16 cellular contexts compared by ENCODE assay signal in the genomic region with DNA sequence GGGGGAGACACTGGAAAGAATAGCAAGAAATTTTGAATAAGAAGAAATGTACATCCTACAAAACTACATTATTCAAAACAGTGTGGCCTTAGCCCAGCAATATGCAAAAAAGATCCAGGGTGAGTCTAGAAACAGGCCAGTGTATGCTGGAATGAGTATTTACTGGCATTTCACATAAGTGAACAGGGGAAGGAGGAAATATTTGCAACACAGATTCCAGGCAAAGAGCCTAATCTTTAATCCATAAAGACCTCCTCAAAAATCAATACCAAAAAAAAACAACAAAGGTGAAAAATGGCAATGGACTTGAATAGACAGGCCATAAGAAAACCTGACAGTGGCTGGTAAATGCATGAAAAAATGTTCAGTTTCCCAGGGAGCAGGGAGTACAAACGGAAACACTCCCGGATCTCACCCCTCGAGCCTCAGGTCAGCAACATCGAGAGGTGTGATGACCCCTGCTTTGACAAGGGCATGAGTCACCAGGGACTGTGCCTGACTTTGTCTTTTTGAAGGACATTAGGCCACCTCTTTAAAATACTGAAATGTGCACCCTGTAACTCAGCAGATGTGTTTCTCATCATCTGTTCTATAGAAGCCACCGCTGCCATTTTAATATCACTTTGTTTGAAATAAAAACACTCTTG. TPM values are rescaled to one million over a fixed set of nuclear protein-coding genes. Genes with fewer than 3 reads are reported as not detected.
DNase-seq lines count a peak whose midpoint lies in the region; ATAC-seq, FAIRE-seq and TF ChIP-seq lines count a peak whose summit lies in the region.
"Had no signal": no experiment of that assay in that cellular context is flagged by ENCODE, and none has a peak within 500 bp of the region (broad histone marks: within the 10 kb centered on the region; RNA-seq: fewer than 3 reads in every experiment).

No MANE protein-coding gene starts in this region.

- 54 to 66% (median 59%) methylated on average over 5 of the region's 5 CpGs for WGBS in adrenal gland, 4 donors
- WGBS in endodermal cell (ENCODE audit: insufficient coverage in 1 of 2, insufficient read length in 1 of 2), 2 experiments: 66 to 72% methylated on average over 5 of the region's 5 CpGs
- WGBS in liver: 50% methylated on average over 5 of the region's 5 CpGs
- WGBS in testis, 2 donors: 71 to 83% methylated on average over 5 of the region's 5 CpGs

- H3K4me1 ChIP-seq in adrenal gland (replicated peaks in 1 of 2) (no peaks in the 10 kb centered on the region), endodermal cell (ENCODE audit: control insufficient read depth, insufficient read depth, low read length) (no peaks in the 10 kb centered on the region), liver (ENCODE audit: control insufficient read depth in 4 of 4, insufficient read depth in 4 of 4, low read length in 3 of 4) (peaks cover 0 to 4% (median 1%) of the 10 kb centered on the region in 4 donors), testis (no peaks in the 10 kb centered on the region)

- peaks cover 24% of the 10 kb centered on the region for H3K27me3 Mint-ChIP-seq in endodermal cell (ENCODE audit: insufficient read depth)
- H3K27me3 Mint-ChIP-seq: B cell had no signal

- peaks cover 63% of the 10 kb centered on the region for H3K9me3 Mint-ChIP-seq in endodermal cell

- H3K4me3 Mint-ChIP-seq in endodermal cell: no peak overlapping the region
- H3K4me3 Mint-ChIP-seq: B cell; CD4-positive, alpha-beta T cell had no signal

- TF ChIP-seq POLR2A in adrenal gland (IDR thresholded peaks at IDR 0.05): no peak
- TF ChIP-seq POLR2A in testis (IDR thresholded peaks at IDR 0.05): no peak

- H3K27ac Mint-ChIP-seq in endodermal cell: no peak overlapping the region
- H3K27ac Mint-ChIP-seq: B cell; CD4-positive, alpha-beta T cell had no signal

- H3K4me3 ChIP-seq in adrenal gland (no peak overlapping the region), endodermal cell (ENCODE audit: low read length) (no peak overlapping the region), liver (ENCODE audit: low read depth in 1 of 3, low read length in 3 of 3) (no peak overlapping the region), testis (no peak overlapping the region)
- H3K4me3 ChIP-seq: GM12878 had no signal

- intact Hi-C loops in adrenal gland (cut with DNase I): no loop called here
- intact Hi-C loops in testis (cut with DNase I; ENCODE audit: low total_unique reads): no loop called here

- FAIRE-seq in HTR-8/SVneo (lab: Jason Lieb, UNC): no peak
- FAIRE-seq: GM12878, GM18507, H54 had no signal

- TF ChIP-seq CTCF in adrenal gland (IDR thresholded peaks at IDR 0.05): no peak
- no peak for TF ChIP-seq CTCF in endodermal cell (conservative IDR thresholded peaks at IDR 0.05)
- TF ChIP-seq CTCF in liver (IDR thresholded peaks at IDR 0.05; ENCODE audit: low read depth, low read length, missing input control): no peak
- TF ChIP-seq CTCF in testis (IDR thresholded peaks at IDR 0.05): no peak

- DNase-seq in adrenal gland (peak in 4 of 7 donors; percentile 3 to 23 (median 12)), endodermal cell (peak; percentile 20), testis (peak; percentile 5), HTR-8/SVneo (ENCODE audit: insufficient read length, low spot score) (no peak), epidermal melanocyte (ENCODE audit: insufficient read length, low spot score) (no peak)
- DNase-seq: ACHN; C1 segment of cervical spinal cord; Calu3; CD4-positive, alpha-beta T cell; DMS 273 treated with DMSO at 0.1 percent for 48 hours had no signal

- H3K36me3 ChIP-seq in adrenal gland (replicated peaks in 1 of 2) (no peaks in the 10 kb centered on the region), endodermal cell (ENCODE audit: control insufficient read depth, insufficient read depth, low read length) (no peaks in the 10 kb centered on the region), liver (ENCODE audit: control insufficient read depth in 4 of 4, insufficient read depth in 3 of 4, low read depth in 1 of 4, low read length in 3 of 4) (no peaks in the 10 kb centered on the region), testis (ENCODE audit: low read depth, missing control alignments) (no peaks in the 10 kb centered on the region)

- H3K9me3 ChIP-seq in adrenal gland (replicated peaks in 1 of 3) (peaks cover 0 to 4% (median 0%) of the 10 kb centered on the region in 3 donors), endodermal cell (ENCODE audit: control insufficient read depth, low read length) (peaks cover 28% of the 10 kb centered on the region), liver (ENCODE audit: control insufficient read depth in 4 of 4, low read length in 3 of 4) (peaks cover 3 to 6% (median 3%) of the 10 kb centered on the region in 4 donors), testis (no peaks in the 10 kb centered on the region)

- no peak overlapping the region for H3K27ac ChIP-seq in adrenal gland
- no peak overlapping the region for H3K27ac ChIP-seq in endodermal cell (ENCODE audit: low read depth, low read length)
- no peak overlapping the region for H3K27ac ChIP-seq in liver (ENCODE audit: low read depth in 1 of 2, low read length in 2 of 2)
- H3K27ac ChIP-seq in testis: no peak overlapping the region

- H3K9ac ChIP-seq in endodermal cell (ENCODE audit: extremely low read depth, low read length, poor library complexity, severe bottlenecking) (no peak overlapping the region), liver (ENCODE audit: low read depth in 1 of 2, low read length in 2 of 2) (no peak overlapping the region)

- ATAC-seq in HG02763 (IDR thresholded peaks at IDR 0.05; ENCODE audit: unreplicated experiment): no peak
- ATAC-seq: GM12878 had no signal

- no peaks in the 10 kb centered on the region for H3K27me3 ChIP-seq in adrenal gland
- no peaks in the 10 kb centered on the region for H3K27me3 ChIP-seq in endodermal cell (ENCODE audit: control insufficient read depth, insufficient read depth, low read length, poor library complexity, severe bottlenecking)
- H3K27me3 ChIP-seq in liver (ENCODE audit: control insufficient read depth in 4 of 4, insufficient read depth in 4 of 4, low read length in 3 of 4): no peaks in the 10 kb centered on the region
- no peaks in the 10 kb centered on the region for H3K27me3 ChIP-seq in testis

- H3K36me3 Mint-ChIP-seq in endodermal cell (ENCODE audit: low read depth): no peaks in the 10 kb centered on the region

- no peaks in the 10 kb centered on the region for H3K4me1 Mint-ChIP-seq in endodermal cell
- H3K4me1 Mint-ChIP-seq: B cell had no signal

- TF ChIP-seq RAD21 in liver (IDR thresholded peaks at IDR 0.05): no peak

TF ChIP-seq in liver, 16 proteins besides CTCF, POLR2A, EP300 and RAD21:
- TF ChIP-seq HNF4A (conservative IDR thresholded peaks at IDR 0.05) (peak in 1 of 2 donors; percentile 49), NR2F2 (IDR thresholded peaks at IDR 0.05) (peak; percentile 29), JUND (IDR thresholded peaks at IDR 0.05) (peak in 1 of 2 donors; percentile 49), FOXA1 (IDR thresholded peaks at IDR 0.05) (no peak), RXRA (IDR thresholded peaks at IDR 0.05) (peak; percentile 20 to 65)

RNA-seq across cellular contexts. Expression of a gene that starts 12.7 kb away (rescaled TPM):
- total RNA-seq in adrenal gland: 100 to 1,000 TPM in 7 of 8 donors, 10 to 100 TPM in 1; 75.1 to 202 (median 143) TPM
- polyA plus RNA-seq in adrenal gland: 10 to 100 TPM; 13.4 to 97.6 (median 70.9) TPM
- 10 to 100 TPM; 37.8 to 69.7 TPM for total RNA-seq in endodermal cell
- polyA plus RNA-seq in endodermal cell (2013, experiment 1 of 2): 55.9 TPM
- polyA plus RNA-seq in endodermal cell (2013, experiment 2 of 2): 56.9 TPM
- total RNA-seq in liver: 10 to 100 TPM in 1 of 2 donors, 1 to 10 TPM in 1; 3.2 to 13.4 TPM
- 10 to 100 TPM in 1 of 2 donors, 1 to 10 TPM in 1; 4.8 to 41.0 TPM for polyA plus RNA-seq in liver
- total RNA-seq in testis: 100 to 1,000 TPM; 244 to 479 TPM
- polyA plus RNA-seq in testis (ENCODE audit: insufficient read depth, low read depth, low replicate concordance): 74.2 TPM

Comparison
In these comparisons a context has a peak if more than half of its experiments do, and no peak if none do; other contexts are left out.
1. DNase-seq: peak in adrenal gland (4 of 7), endodermal cell (single experiment) and testis (single experiment); none in HTR-8/SVneo (single experiment) and epidermal melanocyte (single experiment).